Comparison of ENCODE assay signal across 8 cellular contexts in genomic region chr19:49766007-49766937, GRCh38. TPM values are rescaled to one million over a fixed set of nuclear protein-coding genes. Genes with fewer than 3 reads are reported as not detected.
DNase-seq lines count a peak whose midpoint lies in the region; ATAC-seq and TF ChIP-seq lines count a peak whose summit lies in the region.

No MANE protein-coding gene starts in this region.

- H3K9me3 ChIP-seq in SK-N-SH: no peaks in the 10 kb centered on the region
- no peaks in the 10 kb centered on the region for H3K9me3 ChIP-seq in suprapubic skin

- H2AFZ ChIP-seq in SK-N-SH (ENCODE audit: low read depth): peak overlapping the region; percentile 89

- no peaks in the 10 kb centered on the region for H3K27me3 ChIP-seq in SK-N-SH (ENCODE audit: insufficient read depth)
- H3K27me3 ChIP-seq in suprapubic skin: no peaks in the 10 kb centered on the region

- H3F3A ChIP-seq in SK-N-SH (replicated peaks; ENCODE audit: insufficient read depth): peaks cover 4% of the 10 kb centered on the region

- H3K27ac Mint-ChIP-seq in activated naive CD4-positive, alpha-beta T cell treated with anti-CD3 and anti-CD28 coated beads, Interleukin-2, amount 50 U/mL, for 72 hours: peak overlapping the region; percentile 90 to 94

- peak; percentile 92 for ATAC-seq in HG02610 (IDR thresholded peaks at IDR 0.05; ENCODE audit: unreplicated experiment)
- ATAC-seq in activated naive CD4-positive, alpha-beta T cell treated with anti-CD3 and anti-CD28 coated beads, Interleukin-2, amount 50 U/mL, for 72 hours: peak; percentile 92 to 94

- TF ChIP-seq CTCF in GM10248 (IDR thresholded peaks at IDR 0.05; ENCODE audit: control extremely low read depth, extremely low read depth, low read depth, missing control alignments) (no peak), SK-N-SH (IDR thresholded peaks at IDR 0.05) (no peak), suprapubic skin (IDR thresholded peaks at IDR 0.05) (no peak)

- H3K9me3 Mint-ChIP-seq in activated naive CD4-positive, alpha-beta T cell treated with anti-CD3 and anti-CD28 coated beads, Interleukin-2, amount 50 U/mL, for 72 hours: no peaks in the 10 kb centered on the region

- CTCF ChIA-PET in GM10248 (lab: Yijun Ruan, JAX) (interaction anchor here (1.0 to 1.1 kb wide), 2 partner anchors 17 to 47 kb away, joined by 3 to 4 read pairs; partner anchors contain the start of gene FUZ), SK-N-SH (lab: Yijun Ruan, JAX) (interaction anchor here (0.7 to 0.9 kb wide), 2 partner anchors 10 to 88 kb away, joined by 3 read pairs; no protein-coding TSS in a partner anchor)

- no peaks in the 10 kb centered on the region for H3K9me2 ChIP-seq in SK-N-SH

- peaks cover 0 to 5% of the 10 kb centered on the region in 2 donors for H3K36me3 Mint-ChIP-seq in activated naive CD4-positive, alpha-beta T cell treated with anti-CD3 and anti-CD28 coated beads, Interleukin-2, amount 50 U/mL, for 72 hours

- TF ChIP-seq EP300 in SK-N-SH (IDR thresholded peaks at IDR 0.05; ENCODE audit: borderline replicate concordance in 1 of 2, low read depth in 1 of 2, low read length in 1 of 2): no peak
- no peak for TF ChIP-seq EP300 in suprapubic skin (IDR thresholded peaks at IDR 0.05)

- H3K4me3 ChIP-seq in SK-N-SH (ENCODE audit: low read depth in 2 of 2, low read length in 1 of 2): peak overlapping the region; percentile 29 to 50; a peak in 2 of 4 replicates
- peak overlapping the region; percentile 94 for H3K4me3 ChIP-seq in suprapubic skin

- POLR2A ChIA-PET in GM10248 (lab: Yijun Ruan, JAX): interaction anchor here (0.5 to 1.0 kb wide), 8 partner anchors 18 to 797 kb away, joined by 3 to 7 read pairs (median 4); partner anchors contain the start of genes AKT1S1, KCNC3, NOSIP and PTOV1
- POLR2A ChIA-PET in SK-N-SH (lab: Yijun Ruan, JAX): interaction anchor here (1.0 kb wide), 1 partner anchor 54 kb away, joined by 4 read pairs; no protein-coding TSS in a partner anchor

- TF ChIP-seq RAD21 in SK-N-SH (IDR thresholded peaks at IDR 0.05; ENCODE audit: low read length): no peak

- DNase-seq in GM10248 (ENCODE audit: extremely low spot score): peak; percentile 100
- peak; percentile 98 for DNase-seq in NCI-H1092 (lab: John Stamatoyannopoulos, UW)
- peak; percentile 97 for DNase-seq in SK-N-SH
- peak; percentile 96 to 100 for DNase-seq in activated naive CD4-positive, alpha-beta T cell treated with anti-CD3 and anti-CD28 coated beads, Interleukin-2, amount 50 U/mL, for 72 hours (ENCODE audit: low spot score in 2 of 2)
- peak; percentile 99 for DNase-seq in glomerular endothelial cell (ENCODE audit: extremely low read depth, low read depth, low spot score)
- peak; percentile 93 to 100 (median 100) for DNase-seq in nucleus accumbens (lab: John Stamatoyannopoulos, UW)
- peak; percentile 100 for DNase-seq in suprapubic skin (ENCODE audit: low spot score in 2 of 2)

- H3K4me1 ChIP-seq in SK-N-SH (ENCODE audit: control insufficient read depth in 1 of 2, insufficient read depth in 2 of 2, low read depth in 1 of 2, low read length in 1 of 2) (peaks cover 10 to 16% of the 10 kb centered on the region in 2 experiments; a peak in 2 of 4 replicates), suprapubic skin (peaks cover 42% of the 10 kb centered on the region)

- H3K36me3 ChIP-seq in SK-N-SH (replicated peaks in 1 of 2; ENCODE audit: control insufficient read depth in 1 of 2, insufficient read depth in 2 of 2, low read length in 1 of 2): no peaks in the 10 kb centered on the region
- no peaks in the 10 kb centered on the region for H3K36me3 ChIP-seq in suprapubic skin

- H3K4me2 ChIP-seq in SK-N-SH: peak overlapping the region; percentile 76

- peaks cover 44% of the 10 kb centered on the region for H3K79me2 ChIP-seq in SK-N-SH (ENCODE audit: insufficient read depth)

- TF ChIP-seq POLR2A in suprapubic skin (IDR thresholded peaks at IDR 0.05): peak in 1 of 2 donors; percentile 53

- H4K20me1 ChIP-seq in SK-N-SH (ENCODE audit: insufficient read depth): 0 out of 2 replicates have a peak, but pooled peaks cover 5% of the 10 kb centered on the region

- peak overlapping the region; percentile 30; the same call in 1 of the 2 replicates for H3K9ac ChIP-seq in SK-N-SH

- H3K27ac ChIP-seq in SK-N-SH (ENCODE audit: low read depth in 2 of 2, low read length in 1 of 2) (peak overlapping the region; percentile 71 to 90), suprapubic skin (peak overlapping the region; percentile 93)

- WGBS in SK-N-SH (ENCODE audit: low lambda C conversion rate): 8% methylated on average over 38 of the region's 54 CpGs
- WGBS in suprapubic skin: 2% methylated on average over 27 of the region's 54 CpGs

TF ChIP-seq in SK-N-SH, 30 proteins besides CTCF, POLR2A, EP300 and RAD21 (continues in another document):
- TF ChIP-seq USF1 (IDR thresholded peaks at IDR 0.05; ENCODE audit: borderline replicate concordance, low read depth) (no peak), FOXJ3 (CRISPR knock-in tag; IDR thresholded peaks at IDR 0.05) (no peak), ZBTB33 (IDR thresholded peaks at IDR 0.05; ENCODE audit: borderline replicate concordance, low read depth) (no peak), YY1 (IDR thresholded peaks at IDR 0.05; ENCODE audit: low read depth) (no peak), RFX5 (IDR thresholded peaks at IDR 0.05; ENCODE audit: low read length) (peak; percentile 51), NRF1 (IDR thresholded peaks at IDR 0.05; ENCODE audit: low read depth, low read length) (peak; percentile 76), JUND (IDR thresholded peaks at IDR 0.05) (no peak), SMC3 (IDR thresholded peaks at IDR 0.05; ENCODE audit: low read depth, low read length) (no peak), MAX (IDR thresholded peaks at IDR 0.05; ENCODE audit: low read depth) (peak; percentile 47)

RNA-seq across cellular contexts. Expression of gene AP2A1, which starts 0.5 kb away (rescaled TPM):
- polyA plus RNA-seq in SK-N-SH (2012; rRNA removed): 59.6 and 74.8 TPM in 2 replicates
- polyA plus RNA-seq in SK-N-SH (2012; cell fraction: cytosol; rRNA removed): 26.7 and 43.4 TPM in 2 replicates
- polyA plus RNA-seq in SK-N-SH (2012; cell fraction: nucleus; rRNA removed): 104 and 135 TPM in 2 replicates
- total RNA-seq in activated naive CD4-positive, alpha-beta T cell treated with anti-CD3 and anti-CD28 coated beads, Interleukin-2, amount 50 U/mL, for 72 hours: 100 to 1,000 TPM in 1 of 2 donors, 10 to 100 TPM in 1; 79.0 to 137 TPM
- 146 and 147 TPM in 2 replicates for total RNA-seq in glomerular endothelial cell
- total RNA-seq in suprapubic skin: 100 to 1,000 TPM in 1 of 4 donors, 10 to 100 TPM in 3; 78.1 to 101 (median 93.4) TPM

RNA-seq across cellular contexts. Expression of gene TSKS, which starts 3.2 kb away (rescaled TPM):
- polyA plus RNA-seq in SK-N-SH (2012; rRNA removed): not detected in 2 replicates
- polyA plus RNA-seq in SK-N-SH (2012; cell fraction: cytosol; rRNA removed): 0.03 TPM in 1 of 2 replicates, not detected in the other
- 0.04 TPM in 1 of 2 replicates, not detected in the other for polyA plus RNA-seq in SK-N-SH (2012; cell fraction: nucleus; rRNA removed)
- total RNA-seq in activated naive CD4-positive, alpha-beta T cell treated with anti-CD3 and anti-CD28 coated beads, Interleukin-2, amount 50 U/mL, for 72 hours: 1 to 10 TPM in 1 of 2 donors, under 1 TPM in 1; 0.57 to 1.9 TPM
- total RNA-seq in glomerular endothelial cell: not detected in 2 replicates
- 1 to 10 TPM in 2 of 4 donors, not detected in 2; 1.7 to 2.5 TPM for total RNA-seq in suprapubic skin

RNA-seq across cellular contexts. Expression of gene FUZ, which starts 46.8 kb away (rescaled TPM):
- 23.7 and 29.9 TPM in 2 replicates for polyA plus RNA-seq in SK-N-SH (2012; rRNA removed)
- 15.2 and 23.5 TPM in 2 replicates for polyA plus RNA-seq in SK-N-SH (2012; cell fraction: cytosol; rRNA removed)
- polyA plus RNA-seq in SK-N-SH (2012; cell fraction: nucleus; rRNA removed): 56.1 and 56.3 TPM in 2 replicates
- total RNA-seq in activated naive CD4-positive, alpha-beta T cell treated with anti-CD3 and anti-CD28 coated beads, Interleukin-2, amount 50 U/mL, for 72 hours: 10 to 100 TPM; 14.8 to 24.8 TPM
- total RNA-seq in glomerular endothelial cell (10.0 and 14.5 TPM in 2 replicates), suprapubic skin (10 to 100 TPM in 3 of 4 donors, 1 to 10 TPM in 1; 9.4 to 24.2 (median 14.4) TPM)

RNA-seq across cellular contexts. Expression of gene MED25, which starts 51.8 kb away (rescaled TPM):
- polyA plus RNA-seq in SK-N-SH (2012; rRNA removed): 15.7 and 30.2 TPM in 2 replicates
- 20.5 and 25.3 TPM in 2 replicates for polyA plus RNA-seq in SK-N-SH (2012; cell fraction: cytosol; rRNA removed)
- polyA plus RNA-seq in SK-N-SH (2012; cell fraction: nucleus; rRNA removed): 105 and 119 TPM in 2 replicates
- 10 to 100 TPM; 58.4 to 68.2 TPM for total RNA-seq in activated naive CD4-positive, alpha-beta T cell treated with anti-CD3 and anti-CD28 coated beads, Interleukin-2, amount 50 U/mL, for 72 hours
- 35.3 and 47.6 TPM in 2 replicates for total RNA-seq in glomerular endothelial cell
- total RNA-seq in suprapubic skin: 10 to 100 TPM; 32.2 to 60.3 (median 40.8) TPM

Comparison
In these comparisons a context has a peak if more than half of its experiments do, and no peak if none do; other contexts are left out.
1. Peak in every context shown above with its lines: DNase-seq, ATAC-seq, H3K4me3 ChIP-seq and H3K27ac ChIP-seq.